In the genomic region with DNA sequence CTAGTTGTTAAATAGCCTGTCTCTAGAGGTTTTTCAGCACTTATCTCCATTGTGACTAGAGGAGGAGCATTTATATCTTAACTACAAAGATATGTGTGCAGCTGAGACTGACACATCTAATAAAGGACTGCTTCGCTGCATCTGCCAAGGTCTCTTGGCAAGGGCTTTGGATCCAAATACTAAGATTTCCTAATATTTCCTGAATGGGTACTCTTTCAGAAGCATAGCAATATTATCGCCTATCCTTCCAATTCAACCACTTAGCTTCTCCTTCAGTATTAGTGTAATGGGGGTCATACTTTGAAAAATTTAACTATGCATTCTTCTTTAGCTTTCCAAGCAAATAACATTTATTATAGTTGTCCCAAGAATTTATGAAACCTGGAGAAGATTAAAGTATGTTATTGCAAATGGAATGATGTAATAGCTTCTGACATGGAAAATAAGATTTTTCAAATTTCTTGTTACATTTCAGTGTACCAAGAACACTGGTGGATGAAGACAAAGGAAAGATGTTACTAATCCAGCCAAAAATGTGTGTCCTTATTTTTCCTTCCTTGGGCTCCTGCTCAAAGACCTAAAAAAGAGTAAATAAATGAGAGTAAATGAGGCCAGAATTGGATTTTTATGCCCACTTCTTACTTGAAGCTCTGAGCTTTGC, we compare ENCODE assay signal across 10 cellular contexts.
"Had no signal": no experiment of that assay in that cellular context is flagged by ENCODE, and none has a peak within 500 bp of the region (broad histone marks: within the 10 kb centered on the region; RNA-seq: fewer than 3 reads in every experiment).

No MANE protein-coding gene starts in this region.

- DNase-seq: activated naive CD4-positive, alpha-beta T cell treated with Interleukin-2 at 50 U/mL for 16 hours; activated T-cell treated with anti-CD3 and anti-CD28 coated beads for 4 hours; foreskin keratinocyte; head of caudate nucleus; midbrain; psoas muscle; stimulated activated CD4-positive, alpha-beta T cell treated with anti-CD3 and anti-CD28 coated beads, Interleukin-2, amount 100 ng/mL, for 48 hours had no signal

- H3K4me1 Mint-ChIP-seq: activated T-helper 17 cell treated with anti-CD3 and anti-CD28 coated beads, Interleukin-2, amount 50 U/mL, for 72 hours; stimulated activated memory B cell treated with anti-CD40 and anti-IgM and Interleukin-4, amounts not matched to agents 10 μg/mL and 1 μg/mL and 100 μg/mL, for 72 hours had no signal

- H3K9me3 Mint-ChIP-seq: activated T-helper 17 cell treated with anti-CD3 and anti-CD28 coated beads, Interleukin-2, amount 50 U/mL, for 72 hours; stimulated activated memory B cell treated with anti-CD40 and anti-IgM and Interleukin-4, amounts not matched to agents 10 μg/mL and 1 μg/mL and 100 μg/mL, for 72 hours had no signal

- H3K4me3 Mint-ChIP-seq: activated T-helper 17 cell treated with anti-CD3 and anti-CD28 coated beads, Interleukin-2, amount 50 U/mL, for 72 hours; stimulated activated memory B cell treated with anti-CD40 and anti-IgM and Interleukin-4, amounts not matched to agents 10 μg/mL and 1 μg/mL and 100 μg/mL, for 72 hours had no signal

- H3K27ac Mint-ChIP-seq: activated T-helper 17 cell treated with anti-CD3 and anti-CD28 coated beads, Interleukin-2, amount 50 U/mL, for 72 hours; stimulated activated memory B cell treated with anti-CD40 and anti-IgM and Interleukin-4, amounts not matched to agents 10 μg/mL and 1 μg/mL and 100 μg/mL, for 72 hours had no signal

- H3K36me3 ChIP-seq: cardiac muscle cell had no signal

- H3K27me3 Mint-ChIP-seq: stimulated activated memory B cell treated with anti-CD40 and anti-IgM and Interleukin-4, amounts not matched to agents 10 μg/mL and 1 μg/mL and 100 μg/mL, for 72 hours had no signal

- H3K27me3 ChIP-seq: cardiac muscle cell, foreskin keratinocyte had no signal

- H3K9me3 ChIP-seq: psoas muscle had no signal

- H3K4me1 ChIP-seq: foreskin keratinocyte, psoas muscle had no signal

- H3K4me3 ChIP-seq: cardiac muscle cell, psoas muscle had no signal

- H3K36me3 Mint-ChIP-seq: stimulated activated memory B cell treated with anti-CD40 and anti-IgM and Interleukin-4, amounts not matched to agents 10 μg/mL and 1 μg/mL and 100 μg/mL, for 72 hours had no signal

- H3K27ac ChIP-seq: cardiac muscle cell, foreskin keratinocyte, psoas muscle had no signal

- ATAC-seq: activated T-helper 17 cell treated with anti-CD3 and anti-CD28 coated beads, Interleukin-2, amount 50 U/mL, for 72 hours; foreskin keratinocyte; stimulated activated memory B cell treated with anti-CD40 and anti-IgM and Interleukin-4, amounts not matched to agents 10 μg/mL and 1 μg/mL and 100 μg/mL, for 72 hours had no signal
